ENCODE assay signal across 20 cellular contexts in the genomic region with DNA sequence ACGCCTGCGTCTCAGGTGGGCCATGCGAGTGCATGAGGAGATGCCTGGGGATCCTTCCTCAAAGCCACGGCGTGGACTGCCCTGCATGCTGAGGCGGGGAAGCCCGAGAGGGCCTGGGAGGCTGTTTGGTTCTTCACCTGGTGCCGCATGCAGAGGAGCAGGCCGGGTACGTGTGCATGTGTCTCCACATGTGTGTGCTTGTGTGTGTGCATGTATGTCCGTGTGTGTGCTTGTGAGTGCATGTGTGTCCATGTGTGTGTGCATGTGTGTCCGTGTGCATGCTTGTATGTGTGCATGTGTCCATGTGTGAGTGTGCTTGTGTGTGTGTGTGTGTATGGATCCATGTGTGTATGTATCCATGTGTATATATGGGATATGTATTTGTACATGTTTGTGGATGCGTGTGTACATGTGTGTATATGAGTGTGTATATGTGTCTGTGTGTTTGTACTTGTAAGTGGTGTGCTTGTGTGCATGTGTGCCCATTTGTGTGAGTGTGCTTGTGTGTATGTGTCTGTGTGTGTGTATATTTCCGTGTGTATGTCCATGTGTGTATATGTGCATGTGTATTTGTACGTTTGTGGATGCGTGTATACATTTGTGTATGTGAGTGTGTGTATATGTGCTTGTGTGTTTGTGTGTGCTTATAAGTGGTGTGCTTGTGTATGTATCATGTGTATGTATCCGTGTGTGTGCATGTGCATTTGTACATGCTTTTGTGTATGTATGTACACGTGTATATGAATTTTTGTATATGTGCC.
DNase-seq lines count a peak whose midpoint lies in the region; ATAC-seq, FAIRE-seq and TF ChIP-seq lines count a peak whose summit lies in the region.
"Had no signal": no experiment of that assay in that cellular context is flagged by ENCODE, and none has a peak within 500 bp of the region (broad histone marks: within the 10 kb centered on the region; RNA-seq: fewer than 3 reads in every experiment).

No MANE protein-coding gene starts in this region.

- no peak overlapping the region for H3K4me3 ChIP-seq in IMR-90 (ENCODE audit: insufficient read depth, low read depth, low read length)
- H3K4me3 ChIP-seq in esophagus muscularis mucosa = no peak overlapping the region
- H3K4me3 ChIP-seq: PC-9 had no signal

- FAIRE-seq in RCC 7860 (lab: Jason Lieb, UNC) = no peak

- H4K5ac ChIP-seq in IMR-90 (ENCODE audit: low read depth, low read length) = no peak overlapping the region

- in situ Hi-C loops in IMR-90 (cut with MboI; ENCODE audit: low sequenced_read_pairs) = no loop called here

- dilution Hi-C loops in IMR-90 (cut with HindIII; ENCODE audit: low sequenced_read_pairs, unreplicated experiment) = no loop called here

- H2BK20ac ChIP-seq in IMR-90 (ENCODE audit: low read depth, low read length) = no peak overlapping the region

- H2AK9ac ChIP-seq in IMR-90 (replicated peaks; ENCODE audit: low read depth, low read length, poor library complexity) = no peak overlapping the region

- H3K23ac ChIP-seq in IMR-90 (ENCODE audit: low read depth, low read length) = no peak overlapping the region

- no peak overlapping the region for H2BK15ac ChIP-seq in IMR-90 (ENCODE audit: low read depth, low read length)

- TF ChIP-seq POLR2A in IMR-90 (IDR thresholded peaks at IDR 0.05; ENCODE audit: low read depth, low read length) = no peak
- TF ChIP-seq POLR2A in esophagus muscularis mucosa (IDR thresholded peaks at IDR 0.05; ENCODE audit: low read depth) = no peak

- no peak overlapping the region for H2BK5ac ChIP-seq in IMR-90 (ENCODE audit: low read depth, low read length, poor library complexity, severe bottlenecking)

- no peak overlapping the region for H4K91ac ChIP-seq in IMR-90 (ENCODE audit: insufficient read depth, low read depth, low read length)

- no peak overlapping the region for H3K4me2 ChIP-seq in IMR-90 (ENCODE audit: low read depth, low read length)
- H3K4me2 ChIP-seq: KMS-11, PC-9 had no signal

- TF ChIP-seq RAD21 in IMR-90 (IDR thresholded peaks at IDR 0.05; ENCODE audit: low read length) = no peak

- H3K4me1 ChIP-seq in IMR-90 (ENCODE audit: control insufficient read depth, insufficient read depth, low read length) = peaks cover 2% of the 10 kb centered on the region; the same call in 1 of the 2 replicates
- peaks cover 0 to 16% (median 6%) of the 10 kb centered on the region in 4 donors for H3K4me1 ChIP-seq in esophagus muscularis mucosa
- H3K4me1 ChIP-seq: BE2C had no signal

- H3K14ac ChIP-seq in IMR-90 (replicated peaks; ENCODE audit: low read depth, low read length) = peak overlapping the region; percentile 45

- POLR2A ChIA-PET in IMR-90 (lab: Charles Lee; ENCODE audit: unreplicated experiment) = no interaction called here

- H3K18ac ChIP-seq in IMR-90 (ENCODE audit: low read depth, low read length) = no peak overlapping the region

- no TSS peak for BruUV-seq in IMR-90 (replicated peaks; lab: Mats Ljungman, UMichigan)

- peaks cover 2% of the 10 kb centered on the region; the same call in 1 of the 2 replicates for H3K27me3 ChIP-seq in IMR-90 (ENCODE audit: control insufficient read depth, insufficient read depth, low read length)
- H3K27me3 ChIP-seq in esophagus muscularis mucosa = no peaks in the 10 kb centered on the region
- H3K27me3 ChIP-seq: BE2C had no signal

- H3K4ac ChIP-seq in IMR-90 (ENCODE audit: low read depth, low read length) = no peak overlapping the region

- ATAC-seq in IMR-90 (ENCODE audit: low read depth) = no peak
- ATAC-seq in HG03439 (IDR thresholded peaks at IDR 0.05; ENCODE audit: unreplicated experiment) = no peak
- no peak for ATAC-seq in left lobe of liver

- peak overlapping the region; percentile 54 for H2AFZ ChIP-seq in IMR-90 (replicated peaks; ENCODE audit: low read length, poor library complexity)
- H2AFZ ChIP-seq: PC-9 had no signal

- H3K9me1 ChIP-seq in IMR-90 (ENCODE audit: insufficient read depth, low read length) = peaks cover 4% of the 10 kb centered on the region; the same call in 1 of the 2 replicates

- no peak overlapping the region for H3K9ac ChIP-seq in IMR-90 (ENCODE audit: low read depth, low read length)
- H3K9ac ChIP-seq: KMS-11 had no signal

- DNase-seq in activated CD8-positive, alpha-beta memory T cell treated with anti-CD3 and anti-CD28 coated beads, Interleukin-2, amount 50 U/mL, for 48 hours = peak; percentile 23
- no peak for DNase-seq in activated CD8-positive, alpha-beta memory T cell treated with anti-CD3 and anti-CD28 coated beads, Interleukin-2, amount 50 U/mL, for 4 hours
- DNase-seq in IMR-90 = no peak
- peak; percentile 79 for DNase-seq in esophagus muscularis mucosa (ENCODE audit: extremely low spot score)
- DNase-seq in stimulated activated CD8-positive, alpha-beta memory T cell treated with anti-CD3 and anti-CD28 coated beads, Interleukin-4, amount 100 ng/mL, for 48 hours = peak; percentile 7
- DNase-seq in RCC 7860 (ENCODE audit: low spot score) = no peak
- no peak for DNase-seq in left lobe of liver (ENCODE audit: low spot score)
- DNase-seq: 8988T; BE2C; CD4-positive, CD25-positive, alpha-beta regulatory T cell; COR-L47; GDM1; GOT3; MV-4-11; NCI-H1694 treated with DMSO at 0.1 percent for 48 hours; NCI-H226; NCI-H524 treated with DMSO at 0.1 percent for 48 hours; PC-9 had no signal

- peak overlapping the region; percentile 21 for H2AK5ac ChIP-seq in IMR-90 (ENCODE audit: low read depth, low read length)

- CTCF ChIA-PET in IMR-90 (lab: Yijun Ruan, JAX) = no interaction called here

- TF ChIP-seq EP300 in esophagus muscularis mucosa (IDR thresholded peaks at IDR 0.05) = no peak

- no peaks in the 10 kb centered on the region; the same call in 1 of the 2 replicates for H4K20me1 ChIP-seq in IMR-90 (ENCODE audit: insufficient read depth, low read length)

- H3K27ac ChIP-seq in IMR-90 (ENCODE audit: insufficient read depth, low read length) = no peak overlapping the region
- no peak overlapping the region for H3K27ac ChIP-seq in esophagus muscularis mucosa (replicated peaks in 1 of 4)
- H3K27ac ChIP-seq: KMS-11, PC-9 had no signal

- no peak overlapping the region for H2BK120ac ChIP-seq in IMR-90 (ENCODE audit: low read depth, low read length)

- H3K56ac ChIP-seq in IMR-90 (ENCODE audit: extremely low read depth, insufficient read depth, low read length) = no peak overlapping the region; the same call in 1 of the 2 replicates

- no peak for TF ChIP-seq CTCF in IMR-90 (conservative IDR thresholded peaks at IDR 0.05; ENCODE audit: low read depth, low read length)
- no peak for TF ChIP-seq CTCF in esophagus muscularis mucosa (IDR thresholded peaks at IDR 0.05)

- H4K8ac ChIP-seq in IMR-90 (ENCODE audit: low read depth in 2 of 2, low read length in 2 of 2) = no peak overlapping the region

- no peaks in the 10 kb centered on the region for H3K79me1 ChIP-seq in IMR-90 (ENCODE audit: low read depth in 1 of 2, low read length in 2 of 2)

- H3K36me3 ChIP-seq in IMR-90 (ENCODE audit: control insufficient read depth, insufficient read depth, low read length) (no peaks in the 10 kb centered on the region), esophagus muscularis mucosa (no peaks in the 10 kb centered on the region)
- H3K36me3 ChIP-seq: BE2C had no signal

- H3K9me3 ChIP-seq in IMR-90 (ENCODE audit: control insufficient read depth, insufficient read depth, low read length) (no peaks in the 10 kb centered on the region), esophagus muscularis mucosa (no peaks in the 10 kb centered on the region)
- H3K9me3 ChIP-seq: BE2C had no signal

- WGBS in IMR-90 (ENCODE audit: extremely low coverage in 2 of 2, insufficient read length in 1 of 2), 2 experiments = 88% methylated on average over 11 of the region's 18 CpGs; no CpG with 5 or more reads in 1 of the 2 experiments
- 95% methylated on average over 11 of the region's 18 CpGs for WGBS in esophagus muscularis mucosa

- intact Hi-C loops in IMR-90 (cut with micrococcal nuclease) (no loop called here), esophagus muscularis mucosa (cut with DNase I) (no loop called here)

TF ChIP-seq in IMR-90, 13 proteins besides CTCF, POLR2A, EP300 and RAD21:
- TF ChIP-seq SMC3 (IDR thresholded peaks at IDR 0.05; ENCODE audit: low read depth, low read length) (no peak), BHLHE40 (IDR thresholded peaks at IDR 0.05; ENCODE audit: low read depth, low read length) (no peak), CHD1 (IDR thresholded peaks at IDR 0.05; ENCODE audit: low read depth, low read length) (no peak), MAZ (IDR thresholded peaks at IDR 0.05; ENCODE audit: borderline replicate concordance, low read depth, low read length) (no peak), RFX5 (IDR thresholded peaks at IDR 0.05; ENCODE audit: low read depth, low read length) (no peak), MAFK (IDR thresholded peaks at IDR 0.05; ENCODE audit: low read depth, low read length) (no peak), NFE2L2 (IDR thresholded peaks at IDR 0.05; ENCODE audit: low read depth, low read length) (no peak), MXI1 (IDR thresholded peaks at IDR 0.05; ENCODE audit: borderline replicate concordance, low read depth, low read length) (no peak), RCOR1 (IDR thresholded peaks at IDR 0.05; ENCODE audit: insufficient replicate concordance, low read length) (no peak), CEBPB (IDR thresholded peaks at IDR 0.05; ENCODE audit: low read depth, low read length) (no peak), FOS (IDR thresholded peaks at IDR 0.05; ENCODE audit: low read depth, low read length) (no peak)
- TF ChIP-seq, protein P1, sequence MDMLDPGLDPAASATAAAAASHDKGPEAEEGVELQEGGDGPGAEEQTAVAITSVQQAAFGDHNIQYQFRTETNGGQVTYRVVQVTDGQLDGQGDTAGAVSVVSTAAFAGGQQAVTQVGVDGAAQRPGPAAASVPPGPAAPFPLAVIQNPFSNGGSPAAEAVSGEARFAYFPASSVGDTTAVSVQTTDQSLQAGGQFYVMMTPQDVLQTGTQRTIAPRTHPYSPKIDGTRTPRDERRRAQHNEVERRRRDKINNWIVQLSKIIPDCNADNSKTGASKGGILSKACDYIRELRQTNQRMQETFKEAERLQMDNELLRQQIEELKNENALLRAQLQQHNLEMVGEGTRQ (IDR thresholded peaks at IDR 0.05; ENCODE audit: low read depth, low read length) = no peak
- TF ChIP-seq, protein P2, sequence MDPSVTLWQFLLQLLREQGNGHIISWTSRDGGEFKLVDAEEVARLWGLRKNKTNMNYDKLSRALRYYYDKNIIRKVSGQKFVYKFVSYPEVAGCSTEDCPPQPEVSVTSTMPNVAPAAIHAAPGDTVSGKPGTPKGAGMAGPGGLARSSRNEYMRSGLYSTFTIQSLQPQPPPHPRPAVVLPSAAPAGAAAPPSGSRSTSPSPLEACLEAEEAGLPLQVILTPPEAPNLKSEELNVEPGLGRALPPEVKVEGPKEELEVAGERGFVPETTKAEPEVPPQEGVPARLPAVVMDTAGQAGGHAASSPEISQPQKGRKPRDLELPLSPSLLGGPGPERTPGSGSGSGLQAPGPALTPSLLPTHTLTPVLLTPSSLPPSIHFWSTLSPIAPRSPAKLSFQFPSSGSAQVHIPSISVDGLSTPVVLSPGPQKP (IDR thresholded peaks at IDR 0.05; ENCODE audit: borderline replicate concordance, low read depth, low read length) = no peak

Comparison
In these comparisons a context has a peak if more than half of its experiments do, and no peak if none do; other contexts are left out.
1. DNase-seq: peak in activated CD8-positive, alpha-beta memory T cell treated with anti-CD3 and anti-CD28 coated beads, Interleukin-2, amount 50 U/mL, for 48 hours (single experiment), esophagus muscularis mucosa (single experiment) and stimulated activated CD8-positive, alpha-beta memory T cell treated with anti-CD3 and anti-CD28 coated beads, Interleukin-4, amount 100 ng/mL, for 48 hours (single experiment); none in activated CD8-positive, alpha-beta memory T cell treated with anti-CD3 and anti-CD28 coated beads, Interleukin-2, amount 50 U/mL, for 4 hours (single experiment), IMR-90 (single experiment), RCC 7860 (single experiment) and left lobe of liver (single experiment).